In genomic region chr1:22039594-22040347, GRCh38 we compare ENCODE assay signal across 9 cellular contexts. TPM values are rescaled to one million over a fixed set of nuclear protein-coding genes. Genes with fewer than 3 reads are reported as not detected.
DNase-seq lines count a peak whose midpoint lies in the region; FAIRE-seq and TF ChIP-seq lines count a peak whose summit lies in the region.
"Had no signal": no experiment of that assay in that cellular context is flagged by ENCODE, and none has a peak within 500 bp of the region (broad histone marks: within the 10 kb centered on the region; RNA-seq: fewer than 3 reads in every experiment).

No MANE protein-coding gene starts in this region.

- H3F3A ChIP-seq in GM23248 (ENCODE audit: insufficient read depth): peaks cover 6% of the 10 kb centered on the region

- no peak for TF ChIP-seq RAD21 in liver (IDR thresholded peaks at IDR 0.05)

- no peaks in the 10 kb centered on the region for H4K20me1 ChIP-seq in GM23248 (ENCODE audit: insufficient read depth)
- H4K20me1 ChIP-seq in astrocyte (ENCODE audit: insufficient read depth, low read length): no peaks in the 10 kb centered on the region

- no peaks in the 10 kb centered on the region for H3K79me2 ChIP-seq in GM23248 (ENCODE audit: insufficient read depth)
- no peaks in the 10 kb centered on the region for H3K79me2 ChIP-seq in astrocyte (ENCODE audit: insufficient read depth, low read length)

- POLR2A ChIA-PET in GM10248 (lab: Yijun Ruan, JAX): interaction anchor here (0.6 to 1.4 kb wide), 4 partner anchors 13 to 120 kb away, joined by 3 to 8 read pairs (median 5); partner anchors contain the start of gene CDC42

- no peak overlapping the region for H3K27ac Mint-ChIP-seq in astrocyte (ENCODE audit: unreplicated experiment)
- no peak overlapping the region for H3K27ac Mint-ChIP-seq in chondrocyte (ENCODE audit: unreplicated experiment)

- H3K9me2 ChIP-seq in GM23248 (ENCODE audit: insufficient read depth): no peaks in the 10 kb centered on the region

- H3K27me3 Mint-ChIP-seq in astrocyte (ENCODE audit: low read depth, unreplicated experiment): no peaks in the 10 kb centered on the region
- no peaks in the 10 kb centered on the region for H3K27me3 Mint-ChIP-seq in chondrocyte (ENCODE audit: low read depth)

- WGBS in GM23248 (ENCODE audit: low coverage in 1 of 2, low lambda C conversion rate in 2 of 2, missing lambda C conversion rate in 2 of 2), 2 experiments: 46 to 51% methylated on average over 6 of the region's 6 CpGs
- 56% methylated on average over 6 of the region's 6 CpGs for WGBS in liver

- H3K36me3 ChIP-seq in GM23248 (ENCODE audit: low read depth) (no peaks in the 10 kb centered on the region), MG63 (no peaks in the 10 kb centered on the region), astrocyte (ENCODE audit: insufficient read depth, low read length) (no peaks in the 10 kb centered on the region), liver (ENCODE audit: control insufficient read depth in 4 of 4, insufficient read depth in 3 of 4, low read depth in 1 of 4, low read length in 3 of 4) (no peaks in the 10 kb centered on the region)

- in situ Hi-C loops in GM23248 (cut with MboI): no loop called here

- H3K4me1 Mint-ChIP-seq in astrocyte (ENCODE audit: low read depth, unreplicated experiment) (peaks cover 5% of the 10 kb centered on the region), chondrocyte (ENCODE audit: low read depth) (peaks cover 17% of the 10 kb centered on the region)

- H3K9me3 Mint-ChIP-seq in astrocyte (ENCODE audit: unreplicated experiment) (no peaks in the 10 kb centered on the region), chondrocyte (ENCODE audit: low read depth) (no peaks in the 10 kb centered on the region)

- H3K9ac ChIP-seq in GM23248 (0 out of 2 replicates have a peak overlapping the region, but pooled peaks have one; percentile 18), astrocyte (ENCODE audit: low read length) (no peak overlapping the region), liver (ENCODE audit: low read depth in 1 of 2, low read length in 2 of 2) (peak overlapping the region in 1 of 2 donors; percentile 24)

- peak overlapping the region; percentile 7; the same call in 1 of the 2 replicates for H3K27ac ChIP-seq in GM23248
- no peak overlapping the region for H3K27ac ChIP-seq in astrocyte (ENCODE audit: low read depth, low read length)
- H3K27ac ChIP-seq in liver (ENCODE audit: low read depth in 1 of 2, low read length in 2 of 2): peak overlapping the region in 1 of 2 donors; percentile 28

- TF ChIP-seq CTCF in GM10248 (IDR thresholded peaks at IDR 0.05; ENCODE audit: control extremely low read depth, extremely low read depth, low read depth, missing control alignments): no peak
- TF ChIP-seq CTCF in astrocyte (IDR thresholded peaks at IDR 0.05; ENCODE audit: insufficient read depth, low read depth, low read length): no peak
- TF ChIP-seq CTCF in liver (IDR thresholded peaks at IDR 0.05; ENCODE audit: low read depth, low read length, missing input control): no peak
- TF ChIP-seq CTCF in chondrocyte (IDR thresholded peaks at IDR 0.05): no peak

- DNase-seq in GM10248 (ENCODE audit: extremely low spot score) (peak; percentile 85), GM23248 (peak; percentile 74), MG63 (peak; percentile 86), T-helper 2 cell (peak; percentile 56 to 99 (median 87)), astrocyte (ENCODE audit: low read depth) (peak; percentile 44), chondrocyte (ENCODE audit: low spot score) (no peak)
- peak; percentile 66 to 78 for DNase-seq in stimulated activated CD8-positive, alpha-beta memory T cell treated with anti-CD3 and anti-CD28 coated beads, Interleukin-4, amount 100 ng/mL, for 1 hour (ENCODE audit: low read depth in 2 of 2, low spot score in 1 of 2)

- H3K4me3 Mint-ChIP-seq in astrocyte (ENCODE audit: unreplicated experiment) (no peak overlapping the region), chondrocyte (ENCODE audit: unreplicated experiment) (no peak overlapping the region)

- H3K4me3 ChIP-seq in GM23248: 0 out of 2 replicates have a peak overlapping the region, but pooled peaks have one; percentile 34
- H3K4me3 ChIP-seq in MG63: no peak overlapping the region
- H3K4me3 ChIP-seq in astrocyte (ENCODE audit: insufficient read depth, low read depth, low read length): no peak overlapping the region
- H3K4me3 ChIP-seq in liver (ENCODE audit: low read depth in 1 of 3, low read length in 3 of 3): no peak overlapping the region

- H2AFZ ChIP-seq in GM23248 (peak overlapping the region; percentile 63), astrocyte (ENCODE audit: low read depth, low read length) (peak overlapping the region; percentile 28)

- no peaks in the 10 kb centered on the region for H3K9me3 ChIP-seq in GM23248 (ENCODE audit: low read depth)
- no peaks in the 10 kb centered on the region for H3K9me3 ChIP-seq in MG63
- no peaks in the 10 kb centered on the region for H3K9me3 ChIP-seq in astrocyte (ENCODE audit: insufficient read depth, low read depth, low read length)
- H3K9me3 ChIP-seq in liver (ENCODE audit: control insufficient read depth in 4 of 4, low read length in 3 of 4): no peaks in the 10 kb centered on the region

- H3K4me1 ChIP-seq in GM23248 (ENCODE audit: insufficient read depth) (peaks cover 20% of the 10 kb centered on the region), astrocyte (ENCODE audit: insufficient read depth, low read length) (peaks cover 15% of the 10 kb centered on the region), liver (ENCODE audit: control insufficient read depth in 4 of 4, insufficient read depth in 4 of 4, low read length in 3 of 4) (no peaks in the 10 kb centered on the region)

- H3K36me3 Mint-ChIP-seq in astrocyte (ENCODE audit: low read depth, unreplicated experiment) (no peaks in the 10 kb centered on the region), chondrocyte (ENCODE audit: low read depth) (no peaks in the 10 kb centered on the region)

- no peaks in the 10 kb centered on the region for H3K27me3 ChIP-seq in GM23248 (replicated peaks; ENCODE audit: insufficient read depth)
- H3K27me3 ChIP-seq in MG63: no peaks in the 10 kb centered on the region
- H3K27me3 ChIP-seq in astrocyte (ENCODE audit: insufficient read depth, low read length): no peaks in the 10 kb centered on the region
- H3K27me3 ChIP-seq in liver (ENCODE audit: control insufficient read depth in 4 of 4, insufficient read depth in 4 of 4, low read length in 3 of 4): no peaks in the 10 kb centered on the region

- H3K4me2 ChIP-seq in GM23248 (ENCODE audit: unreplicated experiment) (peak overlapping the region; percentile 51), astrocyte (ENCODE audit: low read length) (peak overlapping the region; percentile 28)

- CTCF ChIA-PET in GM10248 (lab: Yijun Ruan, JAX): interaction anchor here (0.8 to 4.5 kb wide), 11 partner anchors 8 to 41 kb away, joined by 3 to 31 read pairs (median 3); partner anchors contain the start of gene CDC42

- no peak for FAIRE-seq in astrocyte (lab: Jason Lieb, UNC)
- FAIRE-seq: endometrium had no signal

TF ChIP-seq in liver, 16 proteins besides CTCF, POLR2A, EP300 and RAD21:
- TF ChIP-seq SP1 (IDR thresholded peaks at IDR 0.05) (peak; percentile 43), NR2F2 (IDR thresholded peaks at IDR 0.05) (no peak)

RNA-seq across cellular contexts. Expression of gene CDC42, which starts 12.7 kb away (rescaled TPM):
- 403 and 420 TPM in 2 replicates for total RNA-seq in GM23248 (2014; rRNA removed; shearing (Covaris generic))
- polyA plus RNA-seq in GM23248 (2016; fragmentation: Nextera tagmentation; extraction: Ambion mirVana): 159 TPM in 2 replicates
- total RNA-seq in MG63 (2014; rRNA removed; shearing (Covaris generic); ENCODE audit: low replicate concordance): 317 and 378 TPM in 2 replicates
- total RNA-seq in astrocyte: 346 and 366 TPM in 2 replicates
- total RNA-seq in liver: 100 to 1,000 TPM in 1 of 2 donors, 10 to 100 TPM in 1; 68.4 to 140 TPM
- polyA plus RNA-seq in liver: 10 to 100 TPM; 40.3 to 69.6 TPM
- total RNA-seq in chondrocyte: 250 to 272 TPM (median 259 TPM) in 3 replicates

RNA-seq across cellular contexts. Expression of gene CELA3A, which starts 38.3 kb away (rescaled TPM):
- not detected in 2 replicates for total RNA-seq in GM23248 (2014; rRNA removed; shearing (Covaris generic))
- polyA plus RNA-seq in GM23248 (2016; fragmentation: Nextera tagmentation; extraction: Ambion mirVana): not detected in 2 replicates
- total RNA-seq in MG63 (2014; rRNA removed; shearing (Covaris generic); ENCODE audit: low replicate concordance): not detected in 2 replicates
- not detected in 2 replicates for total RNA-seq in astrocyte
- total RNA-seq in liver: under 1 TPM in 1 of 2 donors, not detected in 1; 0.23 TPM
- under 1 TPM in 1 of 2 donors, not detected in 1; 0.06 TPM for polyA plus RNA-seq in liver
- not detected in 3 replicates for total RNA-seq in chondrocyte
